In the genomic region with DNA sequence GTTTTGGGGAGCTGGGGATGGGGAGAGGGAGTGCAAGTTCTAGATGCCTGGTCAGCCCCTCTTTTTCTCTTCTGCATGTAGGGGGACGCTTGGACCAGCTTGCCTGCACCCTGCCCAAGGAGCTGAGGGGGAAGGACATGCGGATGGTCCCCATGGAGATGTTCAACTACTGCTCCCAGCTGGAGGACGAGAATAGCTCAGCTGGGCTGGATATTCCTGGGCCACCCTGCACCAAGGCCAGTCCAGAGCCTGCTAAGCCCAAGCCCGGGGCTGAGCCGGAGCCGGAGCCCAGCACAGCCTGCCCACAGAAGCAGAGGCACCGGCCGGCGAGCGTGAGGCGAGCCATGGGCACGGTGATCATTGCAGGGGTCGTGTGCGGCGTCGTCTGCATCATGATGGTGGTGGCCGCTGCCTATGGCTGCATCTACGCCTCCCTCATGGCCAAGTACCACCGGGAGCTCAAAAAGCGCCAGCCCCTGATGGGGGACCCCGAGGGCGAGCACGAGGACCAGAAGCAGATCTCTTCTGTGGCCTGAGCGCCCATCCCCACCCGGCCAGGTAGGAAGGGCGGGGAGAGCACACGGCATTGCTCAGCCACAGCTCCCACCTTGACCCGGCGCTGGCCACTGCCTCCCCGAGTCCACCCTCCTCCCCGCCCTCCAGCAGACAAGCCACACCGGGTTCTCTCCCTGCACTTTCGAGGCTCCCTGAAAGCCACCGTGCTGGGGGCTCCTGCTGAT, we compare ENCODE assay signal across 27 cellular contexts. TPM values are rescaled to one million over a fixed set of nuclear protein-coding genes. Genes with fewer than 3 reads are reported as not detected.
A peak's percentile ranks its signal among the peaks of the same experiment; 100 is the strongest.
DNase-seq lines count a peak whose midpoint lies in the region; FAIRE-seq and TF ChIP-seq lines count a peak whose summit lies in the region.
"Had no signal": no experiment of that assay in that cellular context is flagged by ENCODE, and none has a peak within 500 bp of the region (broad histone marks: within the 10 kb centered on the region; RNA-seq: fewer than 3 reads in every experiment).

No MANE protein-coding gene starts in this region.

- DNase-seq in H7, result peak; percentile 47
- DNase-seq in dorsolateral prefrontal cortex, result peak in 1 of 10 donors; percentile 64
- DNase-seq in osteoblast (ENCODE audit: insufficient read length, low spot score, missing footprints), result peak; percentile 85
- DNase-seq in activated naive CD4-positive, alpha-beta T cell (lab: John Stamatoyannopoulos, UW), result no peak
- no peak for DNase-seq in NCI-H345 treated with DMSO at 0.1 percent for 48 hours (lab: John Stamatoyannopoulos, UW; ENCODE audit: unreplicated experiment)
- DNase-seq in RCC 7860 (ENCODE audit: low spot score), result no peak
- DNase-seq: AML-193; CD8-positive, alpha-beta memory T cell; DMS 273 treated with DMSO at 0.1 percent for 48 hours; DMS79 treated with DMSO at 0.1 percent for 48 hours; GF-D8; GOT3; HCEC 1CT; KBM-7; MG63; NCI-H2029 treated with DMSO at 0.1 percent for 48 hours; NCI-H510A; NCI-H69; SK-N-SH; SW 1271 had no signal

- no peaks in the 10 kb centered on the region for H3K4me1 ChIP-seq in osteoblast (ENCODE audit: insufficient read depth, low read length)
- H3K4me1 ChIP-seq: A549 had no signal

- no peaks in the 10 kb centered on the region; the same call in 1 of the 2 replicates for H3K27me3 ChIP-seq in H7 (ENCODE audit: control insufficient read depth, insufficient read depth, low read length)
- no peaks in the 10 kb centered on the region for H3K27me3 ChIP-seq in dorsolateral prefrontal cortex
- H3K27me3 ChIP-seq in osteoblast (ENCODE audit: insufficient read depth, low read length), result peaks cover 36% of the 10 kb centered on the region
- H3K27me3 ChIP-seq: MG63 had no signal

- intact Hi-C loops in dorsolateral prefrontal cortex (cut with DNase I), result no loop called here

- H3K36me3 ChIP-seq in H7 (replicated peaks; ENCODE audit: control insufficient read depth, insufficient read depth, low read length), result no peaks in the 10 kb centered on the region
- no peaks in the 10 kb centered on the region for H3K36me3 ChIP-seq in osteoblast (ENCODE audit: insufficient read depth, low read length)
- H3K36me3 ChIP-seq: MG63 had no signal

- no peak for TF ChIP-seq CTCF in dorsolateral prefrontal cortex (IDR thresholded peaks at IDR 0.05 in 54 of 56, conservative IDR thresholded peaks at IDR 0.05 in 2 of 56; ENCODE audit: low read depth in 1 of 56, partially characterized antibody in 56 of 56)
- no peak for TF ChIP-seq CTCF in osteoblast (IDR thresholded peaks at IDR 0.05; ENCODE audit: extremely low read depth, low read depth, low read length)

- no peak overlapping the region for H3K4me2 ChIP-seq in osteoblast (ENCODE audit: insufficient read depth, low read length)
- H3K4me2 ChIP-seq: A549, SK-N-SH had no signal

- no peaks in the 10 kb centered on the region for H3K9me3 ChIP-seq in osteoblast (ENCODE audit: low read depth, low read length)
- H3K9me3 ChIP-seq: A549, MG63, SK-N-SH had no signal

- peaks cover 3% of the 10 kb centered on the region for H4K20me1 ChIP-seq in osteoblast (ENCODE audit: insufficient read depth, low read length)

- no peaks in the 10 kb centered on the region for H3K79me2 ChIP-seq in osteoblast (ENCODE audit: insufficient read depth, low read length)

- H3K27ac ChIP-seq in dorsolateral prefrontal cortex (peak overlapping the region in 49 of 59 donors; percentile 7 to 86 (median 68)), osteoblast (ENCODE audit: low read depth, low read length) (no peak overlapping the region), temporal lobe (ENCODE audit: low read depth, low read length) (peak overlapping the region; percentile 74)
- H3K27ac ChIP-seq: A549, C4-2B had no signal

- FAIRE-seq in RCC 7860 (lab: Jason Lieb, UNC), result no peak
- FAIRE-seq: A549, GM12892, GM19239 had no signal

- H2AFZ ChIP-seq in osteoblast (ENCODE audit: low read length), result no peak overlapping the region

- H3K4me3 ChIP-seq in H7 (ENCODE audit: insufficient read depth, low read depth, low read length) (no peak overlapping the region), dorsolateral prefrontal cortex (no peak overlapping the region), osteoblast (ENCODE audit: insufficient read depth, low read length) (no peak overlapping the region)
- H3K4me3 ChIP-seq: A549, MG63 had no signal

RNA-seq across cellular contexts. Expression of a gene that starts 14.0 kb away (rescaled TPM):
- total RNA-seq in H7 (2014; rRNA removed; shearing (Covaris generic)), result 0.42 TPM in 1 of 2 replicates, not detected in the other
- total RNA-seq in dorsolateral prefrontal cortex (10 to 100 TPM in 119 of 120 experiments, 1 to 10 TPM in 1; 8.0 to 46.0 (median 27.9) TPM), osteoblast (not detected in 2 replicates), temporal lobe (2.2 TPM)
- total RNA-seq: LHCN-M2, OCI-LY7 had no signal

Comparison
In these comparisons a context has a peak if more than half of its experiments do, and no peak if none do; other contexts are left out.
1. DNase-seq: peak in H7 (single experiment) and osteoblast (single experiment); none in activated naive CD4-positive, alpha-beta T cell (0 of 4), NCI-H345 treated with DMSO at 0.1 percent for 48 hours (single experiment) and RCC 7860 (single experiment).